Comparison of ENCODE assay signal across 13 cellular contexts in the genomic region with DNA sequence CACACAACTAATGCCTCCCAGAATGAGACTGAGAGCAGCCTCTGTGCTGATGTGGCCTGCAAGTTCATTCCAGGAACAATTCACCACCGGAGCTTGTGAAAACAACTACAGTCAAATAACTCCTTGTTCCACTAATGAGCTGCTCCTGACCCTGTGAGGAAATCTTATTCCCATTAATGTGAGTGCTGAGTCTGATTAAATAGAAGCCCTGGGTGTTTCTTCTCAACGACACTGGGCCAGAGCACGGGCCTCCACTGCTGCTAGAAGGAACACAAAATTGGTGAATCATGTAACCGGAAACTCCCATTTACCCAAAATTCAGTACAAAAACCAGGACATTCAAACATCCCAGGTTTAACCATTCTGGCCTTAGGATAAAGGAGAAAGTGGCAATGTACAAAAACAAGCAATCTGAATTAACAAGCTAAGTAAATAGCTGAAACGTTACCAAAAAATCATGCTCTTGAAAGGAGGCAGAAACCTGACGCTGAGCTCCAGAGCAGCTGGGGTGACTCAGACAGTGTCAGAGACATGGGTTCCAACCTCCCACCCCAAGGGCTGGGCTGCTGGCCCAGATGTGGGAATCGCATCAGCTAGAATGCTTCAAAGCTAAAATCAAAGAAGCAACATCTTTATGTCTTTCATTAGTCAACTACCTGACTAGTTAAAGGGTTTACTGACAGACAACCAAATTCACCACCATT. TPM values are rescaled to one million over a fixed set of nuclear protein-coding genes. Genes with fewer than 3 reads are reported as not detected.
DNase-seq lines count a peak whose midpoint lies in the region; ATAC-seq and TF ChIP-seq lines count a peak whose summit lies in the region.
"Had no signal": no experiment of that assay in that cellular context is flagged by ENCODE, and none has a peak within 500 bp of the region (broad histone marks: within the 10 kb centered on the region; RNA-seq: fewer than 3 reads in every experiment).

No MANE protein-coding gene starts in this region.

- no peak overlapping the region for H4K8ac ChIP-seq in mesenchymal stem cell (ENCODE audit: low read length)
- no peak overlapping the region for H4K8ac ChIP-seq in H9 (replicated peaks; ENCODE audit: insufficient read length, low read depth, low read length)

- H3K36me3 Mint-ChIP-seq in H9 (ENCODE audit: insufficient read depth in 1 of 3, low read depth in 3 of 3): peaks cover 0 to 28% (median 3%) of the 10 kb centered on the region in 3 experiments; a peak in 3 of 7 replicates

- H3K56ac ChIP-seq in H9 (ENCODE audit: insufficient read length, low read depth, low read length): no peak overlapping the region

- H3K27ac ChIP-seq in ACC112 (ENCODE audit: low read depth, low read length) (peak overlapping the region; percentile 48), coronary artery (peak overlapping the region; percentile 57 to 69), mesenchymal stem cell (ENCODE audit: low read length, poor library complexity, severe bottlenecking) (no peak overlapping the region), H9 (ENCODE audit: insufficient read length, low read depth, low read length) (no peak overlapping the region)

- H3K79me2 ChIP-seq in ACC112 (ENCODE audit: control insufficient read depth, insufficient read depth, low read length, unreplicated experiment) (no peaks in the 10 kb centered on the region), H9 (ENCODE audit: insufficient read depth, low read length) (no peaks in the 10 kb centered on the region)

- H3K4me1 Mint-ChIP-seq in H9: no peaks in the 10 kb centered on the region
- H3K4me1 Mint-ChIP-seq: B cell had no signal

- no peak overlapping the region for H2BK120ac ChIP-seq in mesenchymal stem cell (ENCODE audit: low read depth, low read length)
- no peak overlapping the region for H2BK120ac ChIP-seq in H9 (ENCODE audit: low read depth, low read length, poor library complexity, severe bottlenecking)

- H3K4me3 ChIP-seq in ACC112 (ENCODE audit: low read depth, low read length): no peak overlapping the region
- no peak overlapping the region for H3K4me3 ChIP-seq in MG63
- no peak overlapping the region for H3K4me3 ChIP-seq in coronary artery
- no peak overlapping the region for H3K4me3 ChIP-seq in mesenchymal stem cell (ENCODE audit: insufficient read depth in 1 of 2, low read depth in 1 of 2, low read length in 2 of 2)

- no peaks in the 10 kb centered on the region for H3K27me3 Mint-ChIP-seq in H9 (ENCODE audit: low read depth)
- H3K27me3 Mint-ChIP-seq: B cell, type B pancreatic cell had no signal

- no peak overlapping the region for H2AK5ac ChIP-seq in mesenchymal stem cell (ENCODE audit: low read length, severe bottlenecking)
- H2AK5ac ChIP-seq in H9 (ENCODE audit: insufficient read length, low read length): no peak overlapping the region

- H3K4me1 ChIP-seq in ACC112 (ENCODE audit: control insufficient read depth, insufficient read depth, low read length, unreplicated experiment) (peaks cover 18% of the 10 kb centered on the region), mesenchymal stem cell (ENCODE audit: control insufficient read depth, insufficient read depth, low read depth, low read length) (no peaks in the 10 kb centered on the region), H9 (ENCODE audit: insufficient read depth, low read length) (no peaks in the 10 kb centered on the region)

- H3K4me3 Mint-ChIP-seq in H9: no peak overlapping the region
- H3K4me3 Mint-ChIP-seq: B cell, type B pancreatic cell had no signal

- H3K79me1 ChIP-seq in mesenchymal stem cell (replicated peaks; ENCODE audit: low read length, poor library complexity, severe bottlenecking) (no peaks in the 10 kb centered on the region), H9 (ENCODE audit: insufficient read depth, low read depth, low read length, poor library complexity, severe bottlenecking) (no peaks in the 10 kb centered on the region)

- H3K36me3 ChIP-seq in ACC112 (ENCODE audit: insufficient read depth, low read length) (peaks cover 9% of the 10 kb centered on the region), MG63 (no peaks in the 10 kb centered on the region), mesenchymal stem cell (ENCODE audit: control insufficient read depth in 1 of 2, insufficient read depth in 2 of 2, low read depth in 1 of 2, low read length in 2 of 2) (peaks cover 0 to 16% of the 10 kb centered on the region in 2 experiments)

- H3K4ac ChIP-seq in mesenchymal stem cell (ENCODE audit: low read depth in 1 of 2, low read length in 2 of 2): no peak overlapping the region
- no peak overlapping the region for H3K4ac ChIP-seq in H9 (ENCODE audit: low read depth, low read length)

- H2BK12ac ChIP-seq in mesenchymal stem cell (ENCODE audit: low read length in 2 of 2): no peak overlapping the region
- H2BK12ac ChIP-seq in H9 (ENCODE audit: insufficient read length, low read depth, low read length): no peak overlapping the region

- H2BK5ac ChIP-seq in mesenchymal stem cell (ENCODE audit: low read depth, low read length, poor library complexity, severe bottlenecking): no peak overlapping the region
- H2BK5ac ChIP-seq in H9 (ENCODE audit: insufficient read length, low read length): no peak overlapping the region

- H3K27me3 ChIP-seq in ACC112 (ENCODE audit: insufficient read depth, low read length) (no peaks in the 10 kb centered on the region), MG63 (no peaks in the 10 kb centered on the region), mesenchymal stem cell (ENCODE audit: control insufficient read depth in 1 of 2, insufficient read depth in 1 of 2, low read length in 2 of 2) (no peaks in the 10 kb centered on the region), H9 (ENCODE audit: insufficient read depth, low read length) (no peaks in the 10 kb centered on the region)

- no peak overlapping the region for H3K18ac ChIP-seq in mesenchymal stem cell (ENCODE audit: low read depth in 1 of 2, low read length in 2 of 2)
- H3K18ac ChIP-seq in H9 (ENCODE audit: insufficient read length, low read depth, low read length): no peak overlapping the region

- no peaks in the 10 kb centered on the region for H3K9me3 Mint-ChIP-seq in H9
- H3K9me3 Mint-ChIP-seq: type B pancreatic cell had no signal

- H4K5ac ChIP-seq in H9 (ENCODE audit: insufficient read length, low read depth, low read length): no peak overlapping the region

- H2BK20ac ChIP-seq in H9 (ENCODE audit: low read depth, low read length, poor library complexity, severe bottlenecking): no peak overlapping the region

- H3T11ph ChIP-seq in H9 (ENCODE audit: low read length): no peak overlapping the region

- no peak overlapping the region for H3K27ac Mint-ChIP-seq in H9
- H3K27ac Mint-ChIP-seq: B cell, type B pancreatic cell had no signal

- H3K23ac ChIP-seq in mesenchymal stem cell (ENCODE audit: low read length in 2 of 2) (no peak overlapping the region), H9 (ENCODE audit: insufficient read length, low read depth, low read length) (no peak overlapping the region)

- H3K23me2 ChIP-seq in H9 (ENCODE audit: insufficient read length, low read depth, low read length, poor library complexity, severe bottlenecking): no peaks in the 10 kb centered on the region

- H3K9ac ChIP-seq in mesenchymal stem cell (ENCODE audit: low read length) (peak overlapping the region; percentile 54), H9 (ENCODE audit: extremely low read depth, insufficient read length, low read length) (no peak overlapping the region)

- H3K14ac ChIP-seq in mesenchymal stem cell (ENCODE audit: low read length in 2 of 2) (no peak overlapping the region), H9 (ENCODE audit: insufficient read depth, low read length) (no peak overlapping the region)

- H2BK15ac ChIP-seq in mesenchymal stem cell (ENCODE audit: low read depth, poor library complexity, severe bottlenecking) (no peak overlapping the region), H9 (ENCODE audit: low read depth, low read length) (no peak overlapping the region)

- WGBS in mesenchymal stem cell: 82% methylated on average over 5 of the region's 7 CpGs
- no CpG with 5 or more reads among the region's 7 CpGs for WGBS in H9 (ENCODE audit: extremely low coverage, insufficient read length, low lambda C conversion rate)

- H4K91ac ChIP-seq in mesenchymal stem cell (ENCODE audit: low read length) (no peak overlapping the region), H9 (ENCODE audit: insufficient read length, low read depth, low read length) (no peak overlapping the region)

- no peaks in the 10 kb centered on the region for H3K9me3 ChIP-seq in MG63
- H3K9me3 ChIP-seq in mesenchymal stem cell (ENCODE audit: control insufficient read depth, low read length): no peaks in the 10 kb centered on the region
- no peaks in the 10 kb centered on the region for H3K9me3 ChIP-seq in H9 (ENCODE audit: control insufficient read depth, low read depth, low read length)

- H4K20me1 ChIP-seq in H9 (ENCODE audit: control insufficient read depth, insufficient read depth, insufficient read length): no peaks in the 10 kb centered on the region

- H3K4me2 ChIP-seq in mesenchymal stem cell (ENCODE audit: low read length, poor library complexity, severe bottlenecking) (no peak overlapping the region), H9 (ENCODE audit: insufficient read depth, insufficient read length, low read length) (no peak overlapping the region)

- H2AFZ ChIP-seq in ACC112 (ENCODE audit: low read length, unreplicated experiment) (peak overlapping the region; percentile 5), mesenchymal stem cell (ENCODE audit: low read depth, low read length) (no peak overlapping the region), H9 (ENCODE audit: low read length) (no peak overlapping the region)

- DNase-seq in MG63: peak; percentile 80
- no peak for DNase-seq in coronary artery (ENCODE audit: low spot score)
- DNase-seq in mesenchymal stem cell: no peak
- DNase-seq in NCI-H1694 treated with DMSO at 0.1 percent for 48 hours (lab: John Stamatoyannopoulos, UW): no peak
- no peak for DNase-seq in H9
- DNase-seq in HT-29 (ENCODE audit: low spot score): no peak
- DNase-seq: midbrain, NCI-H1417, SW 1271 had no signal

- ATAC-seq in HG03280 (IDR thresholded peaks at IDR 0.05; ENCODE audit: unreplicated experiment): no peak

- no peak for TF ChIP-seq CTCF in coronary artery (IDR thresholded peaks at IDR 0.05)
- no peak for TF ChIP-seq CTCF in H9 (conservative IDR thresholded peaks at IDR 0.05)

RNA-seq across cellular contexts. Expression of a gene that starts 26.7 kb away (rescaled TPM):
- total RNA-seq in MG63 (2014; rRNA removed; shearing (Covaris generic); ENCODE audit: low replicate concordance): 14.0 and 19.0 TPM in 2 replicates
- polyA plus RNA-seq in mesenchymal stem cell (2013, experiment 1 of 2): 22.3 TPM
- 22.9 TPM for polyA plus RNA-seq in mesenchymal stem cell (2013, experiment 2 of 2)
- total RNA-seq in H9 (2021): 29.5 and 31.4 TPM in 2 replicates
- 26.0 and 30.9 TPM in 2 replicates for total RNA-seq in HT-29 (2014; rRNA removed; shearing (Covaris generic))

RNA-seq across cellular contexts. Expression of a gene that starts 59.9 kb away (rescaled TPM):
- 0.15 TPM in 1 of 2 replicates, not detected in the other for total RNA-seq in MG63 (2014; rRNA removed; shearing (Covaris generic); ENCODE audit: low replicate concordance)
- 0.03 TPM for polyA plus RNA-seq in mesenchymal stem cell (2013, experiment 1 of 2)
- 0.03 TPM for polyA plus RNA-seq in mesenchymal stem cell (2013, experiment 2 of 2)
- 0.07 and 0.17 TPM in 2 replicates for total RNA-seq in H9 (2021)
- total RNA-seq in HT-29 (2014; rRNA removed; shearing (Covaris generic)): 0.03 and 0.10 TPM in 2 replicates

Comparison
In these comparisons a context has a peak if more than half of its experiments do, and no peak if none do; other contexts are left out.
1. H3K27ac ChIP-seq: peak in ACC112 (single experiment) and coronary artery (2 of 2); none in mesenchymal stem cell (single experiment) and H9 (single experiment).